26 cellular contexts compared by ENCODE assay signal in the genomic region with DNA sequence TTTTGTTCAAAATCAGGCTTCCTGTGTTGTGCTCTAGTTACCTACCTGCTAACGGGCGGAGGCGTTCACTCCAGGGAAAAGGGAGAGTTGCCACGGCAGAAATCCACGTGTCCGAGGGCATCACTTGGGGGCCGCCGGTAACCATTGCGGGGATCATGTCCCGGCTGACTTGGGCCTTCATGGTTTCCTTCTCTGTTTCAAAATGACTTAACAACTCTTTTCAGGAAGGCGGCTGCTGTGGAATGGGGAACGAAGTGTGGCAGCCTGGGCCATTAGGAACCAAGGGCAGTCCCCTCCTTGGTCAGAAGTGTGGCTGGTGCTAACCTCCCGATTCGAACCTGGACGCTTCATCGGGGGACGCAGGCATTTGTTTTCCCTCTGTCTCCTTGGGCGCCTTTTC. TPM values are rescaled to one million over a fixed set of nuclear protein-coding genes. Genes with fewer than 3 reads are reported as not detected.
DNase-seq lines count a peak whose midpoint lies in the region; ATAC-seq lines count a peak whose summit lies in the region.
"Had no signal": no experiment of that assay in that cellular context is flagged by ENCODE, and none has a peak within 500 bp of the region (broad histone marks: within the 10 kb centered on the region; RNA-seq: fewer than 3 reads in every experiment).

No MANE protein-coding gene starts in this region.

- H3K9me3 ChIP-seq in right cardiac atrium (ENCODE audit: control insufficient read depth, low read length) (no peaks in the 10 kb centered on the region), KOPT-K1 (ENCODE audit: insufficient read depth, low read length, poor library complexity, severe bottlenecking) (no peaks in the 10 kb centered on the region)
- H3K9me3 ChIP-seq: colonic mucosa, esophagus squamous epithelium, gastrocnemius medialis, ovary, suprapubic skin had no signal

- no peak overlapping the region for H3K4me3 Mint-ChIP-seq in stimulated activated memory B cell treated with anti-CD40 and anti-IgM and Interleukin-4, amounts not matched to agents 10 μg/mL and 1 μg/mL and 100 μg/mL, for 72 hours
- H3K4me3 Mint-ChIP-seq: activated naive CD8-positive, alpha-beta T cell treated with anti-CD3 and anti-CD28 coated beads, Interleukin-2, amount 50 U/mL, for 24 hours; brain had no signal

- ATAC-seq in Right ventricle myocardium inferior (peak; percentile 26), right cardiac atrium (no peak), left lobe of liver (peak; percentile 20), HG03097 (IDR thresholded peaks at IDR 0.05; ENCODE audit: low FRiP score, unreplicated experiment) (no peak)
- no peak for ATAC-seq in stimulated activated memory B cell treated with anti-CD40 and anti-IgM and Interleukin-4, amounts not matched to agents 10 μg/mL and 1 μg/mL and 100 μg/mL, for 72 hours
- ATAC-seq: activated naive CD8-positive, alpha-beta T cell treated with anti-CD3 and anti-CD28 coated beads, Interleukin-2, amount 50 U/mL, for 24 hours; CD8-positive, alpha-beta T cell; gastrocnemius medialis; HCT116; naive thymus-derived CD8-positive, alpha-beta T cell had no signal

- no peaks in the 10 kb centered on the region for H3K9me3 Mint-ChIP-seq in stimulated activated memory B cell treated with anti-CD40 and anti-IgM and Interleukin-4, amounts not matched to agents 10 μg/mL and 1 μg/mL and 100 μg/mL, for 72 hours
- H3K9me3 Mint-ChIP-seq: activated naive CD8-positive, alpha-beta T cell treated with anti-CD3 and anti-CD28 coated beads, Interleukin-2, amount 50 U/mL, for 24 hours; CD8-positive, alpha-beta T cell; naive thymus-derived CD8-positive, alpha-beta T cell had no signal

- intact Hi-C loops in Right ventricle myocardium inferior (cut with DNase I): no loop called here
- intact Hi-C loops in right cardiac atrium (cut with DNase I): no loop called here

- WGBS in right cardiac atrium: 84% methylated on average over 18 of the region's 18 CpGs

- no peaks in the 10 kb centered on the region for H3K27me3 Mint-ChIP-seq in stimulated activated memory B cell treated with anti-CD40 and anti-IgM and Interleukin-4, amounts not matched to agents 10 μg/mL and 1 μg/mL and 100 μg/mL, for 72 hours
- H3K27me3 Mint-ChIP-seq: activated naive CD8-positive, alpha-beta T cell treated with anti-CD3 and anti-CD28 coated beads, Interleukin-2, amount 50 U/mL, for 24 hours; naive thymus-derived CD8-positive, alpha-beta T cell had no signal

- no peak for DNase-seq in Right ventricle myocardium inferior (ENCODE audit: missing footprints)
- DNase-seq in right cardiac atrium: no peak
- DNase-seq in left lobe of liver (ENCODE audit: low spot score): no peak
- DNase-seq in glomerular visceral epithelial cell (ENCODE audit: extremely low spot score): no peak
- DNase-seq in NCI-H345 (lab: John Stamatoyannopoulos, UW): no peak
- DNase-seq: activated naive CD8-positive, alpha-beta T cell treated with anti-CD3 and anti-CD28 coated beads, Interleukin-2, amount 50 U/mL, for 24 hours; CD8-positive, alpha-beta T cell; colonic mucosa; DMS153; esophagus squamous epithelium; gastrocnemius medialis; kidney; mesenchymal stem cell; MM.1S; naive thymus-derived CD8-positive, alpha-beta T cell; NCI-H1436; NCI-H526; ovary; T1000 had no signal

- no peaks in the 10 kb centered on the region for H3K4me1 ChIP-seq in right cardiac atrium (ENCODE audit: control insufficient read depth, insufficient read depth, low read length)
- H3K4me1 ChIP-seq: colonic mucosa, gastrocnemius medialis, suprapubic skin had no signal

- peaks cover 69% of the 10 kb centered on the region for H3K36me3 Mint-ChIP-seq in stimulated activated memory B cell treated with anti-CD40 and anti-IgM and Interleukin-4, amounts not matched to agents 10 μg/mL and 1 μg/mL and 100 μg/mL, for 72 hours
- H3K36me3 Mint-ChIP-seq: brain had no signal

- H3K27me3 ChIP-seq in right cardiac atrium (ENCODE audit: control insufficient read depth, insufficient read depth): no peaks in the 10 kb centered on the region
- H3K27me3 ChIP-seq: colonic mucosa, esophagus squamous epithelium, gastrocnemius medialis, ovary, suprapubic skin had no signal

- H3K36me3 ChIP-seq in KOPT-K1 (ENCODE audit: insufficient read depth, low read length): peaks cover 38% of the 10 kb centered on the region
- H3K36me3 ChIP-seq: colonic mucosa, esophagus squamous epithelium, gastrocnemius medialis, ovary, suprapubic skin had no signal

- no peak overlapping the region for H3K27ac ChIP-seq in right cardiac atrium (ENCODE audit: low read length)
- H3K27ac ChIP-seq in KOPT-K1 (ENCODE audit: low read depth, low read length, poor library complexity, severe bottlenecking): peak overlapping the region; percentile 30
- H3K27ac ChIP-seq: colonic mucosa, esophagus squamous epithelium, gastrocnemius medialis, ovary, RWPE1, suprapubic skin had no signal

- H3K4me1 Mint-ChIP-seq in stimulated activated memory B cell treated with anti-CD40 and anti-IgM and Interleukin-4, amounts not matched to agents 10 μg/mL and 1 μg/mL and 100 μg/mL, for 72 hours: peaks cover 79% of the 10 kb centered on the region

- no peak overlapping the region for H3K4me3 ChIP-seq in right cardiac atrium (ENCODE audit: low read length)
- H3K4me3 ChIP-seq: colonic mucosa, esophagus squamous epithelium, gastrocnemius medialis, ovary, suprapubic skin had no signal

- H3K27ac Mint-ChIP-seq in stimulated activated memory B cell treated with anti-CD40 and anti-IgM and Interleukin-4, amounts not matched to agents 10 μg/mL and 1 μg/mL and 100 μg/mL, for 72 hours: peak overlapping the region; percentile 93
- H3K27ac Mint-ChIP-seq: activated naive CD8-positive, alpha-beta T cell treated with anti-CD3 and anti-CD28 coated beads, Interleukin-2, amount 50 U/mL, for 24 hours; brain; CD8-positive, alpha-beta T cell had no signal

RNA-seq across cellular contexts. Expression of a gene that starts 56.8 kb away (rescaled TPM):
- total RNA-seq in Right ventricle myocardium inferior (5.2 TPM), right cardiac atrium (1 to 10 TPM; 5.0 to 7.8 (median 7.1) TPM), left lobe of liver (5.0 TPM)
- 3.6 TPM for polyA plus RNA-seq in right cardiac atrium

Comparison
In these comparisons a context has a peak if more than half of its experiments do, and no peak if none do; other contexts are left out.
1. ATAC-seq: peak in Right ventricle myocardium inferior (single experiment) and left lobe of liver (single experiment); none in right cardiac atrium (0 of 2), stimulated activated memory B cell treated with anti-CD40 and anti-IgM and Interleukin-4, amounts not matched to agents 10 μg/mL and 1 μg/mL and 100 μg/mL, for 72 hours (single experiment) and HG03097 (single experiment).